31 cellular contexts compared by ENCODE assay signal in genomic region chr3:54408328-54408727, GRCh38.
"Had no signal": no experiment of that assay in that cellular context is flagged by ENCODE, and none has a peak within 500 bp of the region (broad histone marks: within the 10 kb centered on the region; RNA-seq: fewer than 3 reads in every experiment).

No MANE protein-coding gene starts in this region.

- DNase-seq: activated CD4-positive, alpha-beta memory T cell treated with anti-CD3 and anti-CD28 coated beads for 36 hours; activated CD4-positive, alpha-beta T cell treated with anti-CD3 and anti-CD28 coated beads for 36 hours; activated CD4-positive, alpha-beta T cell treated with anti-CD3 and anti-CD28 coated beads, Interleukin-2, amount 10 ng/mL, durations not matched to agents 24 days and 14 days; activated CD4-positive, CD25-positive, alpha-beta regulatory T cell; activated CD4-positive, CD25-positive, alpha-beta regulatory T cell treated with anti-CD3 and anti-CD28 coated beads, Interleukin-2, amount 50 U/mL, for 72 hours; activated CD8-positive, alpha-beta memory T cell treated with anti-CD3 and anti-CD28 coated beads, Interleukin-2, amount 10 ng/mL, durations not matched to agents 7 days and 5 days; activated CD8-positive, alpha-beta memory T cell treated with anti-CD3 and anti-CD28 coated beads, Interleukin-2, amount 50 U/mL, for 4 hours; activated CD8-positive, alpha-beta T cell treated with anti-CD3 and anti-CD28 coated beads, Interleukin-2, amount 10 ng/mL, durations not matched to agents 7 days and 5 days; activated effector memory CD4-positive, alpha-beta T cell treated with anti-CD3 and anti-CD28 coated beads, Interleukin-2, amount 50 U/mL, for 16 hours; activated naive CD4-positive, alpha-beta T cell treated with anti-CD3 and anti-CD28 coated beads for 36 hours; activated naive CD8-positive, alpha-beta T cell treated with anti-CD3 and anti-CD28 coated beads for 36 hours; activated naive CD8-positive, alpha-beta T cell treated with anti-CD3 and anti-CD28 coated beads, Interleukin-2, amount 50 U/mL, for 24 hours; activated T-cell treated with anti-CD3 and anti-CD28 coated beads, Interleukin-2, amount 50 U/mL, for 1 hour; activated T-cell treated with anti-CD3 and anti-CD28 coated beads, Interleukin-2, amount 50 U/mL, for 48 hours; adrenal gland; amygdala; aorta; body of pancreas; caudate nucleus; cortex of kidney; dermis blood vessel endothelial cell; effector CD4-positive, alpha-beta T cell; effector memory CD8-positive, alpha-beta T cell; erythroblast; foreskin keratinocyte; gastrocnemius medialis; glutamatergic neuron; heart left ventricle; T-helper 2 cell had no signal

- H3K36me3 ChIP-seq: adrenal gland, esophagus muscularis mucosa, gastrocnemius medialis, heart left ventricle had no signal

- ATAC-seq: activated CD4-positive, alpha-beta T cell treated with anti-CD3 and anti-CD28 coated beads for 36 hours; activated CD8-positive, alpha-beta memory T cell treated with anti-CD3 and anti-CD28 coated beads, Interleukin-2, amount 10 ng/mL, durations not matched to agents 7 days and 5 days; activated CD8-positive, alpha-beta T cell treated with anti-CD3 and anti-CD28 coated beads, Interleukin-2, amount 10 ng/mL, durations not matched to agents 7 days and 5 days; activated naive CD8-positive, alpha-beta T cell treated with anti-CD3 and anti-CD28 coated beads, Interleukin-2, amount 50 U/mL, for 24 hours; body of pancreas; effector memory CD8-positive, alpha-beta T cell; foreskin keratinocyte; gastrocnemius medialis; heart left ventricle had no signal

- H3K4me3 ChIP-seq: adrenal gland, body of pancreas, esophagus muscularis mucosa, gastrocnemius medialis, heart left ventricle had no signal

- FAIRE-seq: colon had no signal

- H3K4me1 ChIP-seq: adrenal gland, body of pancreas, esophagus muscularis mucosa, foreskin keratinocyte, gastrocnemius medialis, heart left ventricle had no signal

- H3K9me3 ChIP-seq: adrenal gland, body of pancreas, esophagus muscularis mucosa, gastrocnemius medialis had no signal

- H3K27me3 ChIP-seq: adrenal gland, body of pancreas, esophagus muscularis mucosa, foreskin keratinocyte, gastrocnemius medialis, heart left ventricle had no signal

- H3K27ac ChIP-seq: adrenal gland, body of pancreas, esophagus muscularis mucosa, foreskin keratinocyte, gastrocnemius medialis, heart left ventricle had no signal
